ENCODE assay signal across 19 cellular contexts in genomic region chr5:1506242-1507015, GRCh38. TPM values are rescaled to one million over a fixed set of nuclear protein-coding genes. Genes with fewer than 3 reads are reported as not detected.
DNase-seq lines count a peak whose midpoint lies in the region; ATAC-seq, FAIRE-seq and TF ChIP-seq lines count a peak whose summit lies in the region.
"Had no signal": no experiment of that assay in that cellular context is flagged by ENCODE, and none has a peak within 500 bp of the region (broad histone marks: within the 10 kb centered on the region; RNA-seq: fewer than 3 reads in every experiment).

No MANE protein-coding gene starts in this region.

- FAIRE-seq in GM12878 (lab: Jason Lieb, UNC), result no peak

- no peaks in the 10 kb centered on the region; the same call in 1 of the 2 replicates for H4K20me1 ChIP-seq in GM12878 (ENCODE audit: control insufficient read depth, insufficient read depth)

- no peaks in the 10 kb centered on the region for H3K27me3 Mint-ChIP-seq in stimulated activated memory B cell treated with anti-CD40 and anti-IgM and Interleukin-4, amounts not matched to agents 10 μg/mL and 1 μg/mL and 100 μg/mL, for 72 hours
- H3K27me3 Mint-ChIP-seq: activated naive CD8-positive, alpha-beta T cell treated with anti-CD3 and anti-CD28 coated beads, Interleukin-2, amount 10 ng/mL, durations not matched to agents 7 days and 5 days had no signal

- H3K36me3 ChIP-seq in GM12878 (ENCODE audit: control insufficient read depth in 2 of 2, insufficient read depth in 2 of 2, low read length in 1 of 2), result peaks cover 6 to 36% of the 10 kb centered on the region in 2 experiments; a peak in 3 of 4 replicates
- H3K36me3 ChIP-seq: SJCRH30, transverse colon had no signal

- H3K4me3 Mint-ChIP-seq in stimulated activated memory B cell treated with anti-CD40 and anti-IgM and Interleukin-4, amounts not matched to agents 10 μg/mL and 1 μg/mL and 100 μg/mL, for 72 hours, result no peak overlapping the region
- H3K4me3 Mint-ChIP-seq: activated naive CD8-positive, alpha-beta T cell treated with anti-CD3 and anti-CD28 coated beads, Interleukin-2, amount 10 ng/mL, durations not matched to agents 7 days and 5 days; activated T-helper 1 cell treated with anti-CD3 and anti-CD28 coated beads, Interleukin-12 subunit alpha, Interleukin-12 subunit beta, Interleukin-2, Interleukin-4 antibody, amounts not matched to agents 30 ng/mL and 10 ng/mL and 1 ng/mL, durations not matched to agents 14 hours and 24 hours and 36 hours had no signal

- POLR2A ChIA-PET in GM12878 (lab: Charles Lee), result interaction anchor here (0.7 kb wide), 1 partner anchor 15 kb away, joined by 7 read pairs; no protein-coding TSS in a partner anchor

- no peaks in the 10 kb centered on the region for H3K9me3 ChIP-seq in GM12878 (replicated peaks; ENCODE audit: control insufficient read depth, insufficient read depth, low read length)
- H3K9me3 ChIP-seq: esophagus squamous epithelium, SJCRH30, transverse colon had no signal

- no peaks in the 10 kb centered on the region for H3K9me3 Mint-ChIP-seq in stimulated activated memory B cell treated with anti-CD40 and anti-IgM and Interleukin-4, amounts not matched to agents 10 μg/mL and 1 μg/mL and 100 μg/mL, for 72 hours
- H3K9me3 Mint-ChIP-seq: activated naive CD8-positive, alpha-beta T cell treated with anti-CD3 and anti-CD28 coated beads, Interleukin-2, amount 10 ng/mL, durations not matched to agents 7 days and 5 days; activated T-helper 1 cell treated with anti-CD3 and anti-CD28 coated beads, Interleukin-12 subunit alpha, Interleukin-12 subunit beta, Interleukin-2, Interleukin-4 antibody, amounts not matched to agents 30 ng/mL and 10 ng/mL and 1 ng/mL, durations not matched to agents 14 hours and 24 hours and 36 hours had no signal

- peaks cover 50% of the 10 kb centered on the region for H3K36me3 Mint-ChIP-seq in stimulated activated memory B cell treated with anti-CD40 and anti-IgM and Interleukin-4, amounts not matched to agents 10 μg/mL and 1 μg/mL and 100 μg/mL, for 72 hours
- H3K36me3 Mint-ChIP-seq: activated naive CD8-positive, alpha-beta T cell treated with anti-CD3 and anti-CD28 coated beads, Interleukin-2, amount 10 ng/mL, durations not matched to agents 7 days and 5 days had no signal

- peaks cover 63% of the 10 kb centered on the region for H3K79me2 ChIP-seq in GM12878 (ENCODE audit: control insufficient read depth, insufficient read depth, low read length)

- no peak for TF ChIP-seq RAD21 in GM12878 (IDR thresholded peaks at IDR 0.05; ENCODE audit: insufficient read depth, low read depth, low read length)

- SMC1A ChIA-PET in GM12878 (lab: Charles Lee; ENCODE audit: uncharacterized antibody, unreplicated experiment), result interaction anchor here (1.7 kb wide), 1 partner anchor 139 kb away, joined by 3 read pairs; no protein-coding TSS in a partner anchor

- H3K4me2 ChIP-seq in GM12878 (ENCODE audit: control insufficient read depth, insufficient read depth), result 0 out of 2 replicates have a peak overlapping the region, but pooled peaks have one; percentile 25

- DNase-seq in Right ventricle myocardium inferior (ENCODE audit: missing footprints) (peak; percentile 37), left cardiac atrium (no peak), GM12878 (ENCODE audit: low read depth, low spot score) (no peak), medulla oblongata (ENCODE audit: extremely low spot score) (peak; percentile 35), amniotic stem cell (lab: John Stamatoyannopoulos, UW) (no peak), NCI-H345 (lab: John Stamatoyannopoulos, UW) (no peak)
- DNase-seq: activated naive CD8-positive, alpha-beta T cell treated with anti-CD3 and anti-CD28 coated beads, Interleukin-2, amount 10 ng/mL, durations not matched to agents 7 days and 5 days; DMS153; effector CD4-positive, alpha-beta T cell; esophagus squamous epithelium; mammary epithelial cell; retina; SJCRH30; stimulated activated CD4-positive, alpha-beta T cell treated with anti-CD3 and anti-CD28 coated beads, Interleukin-15, amount 100 ng/mL, for 24 hours; stimulated activated naive CD8-positive, alpha-beta T cell treated with anti-CD3 and anti-CD28 coated beads, Interleukin-15, Interleukin-2, amounts not matched to agents 100 U/mL and 50 U/mL, for 24 hours; transverse colon had no signal

- WGBS in GM12878 (ENCODE audit: insufficient coverage, insufficient replicate concordance, low lambda C conversion rate, missing lambda C conversion rate), result 83% methylated on average over 20 of the region's 20 CpGs

- RAD21 ChIA-PET in GM12878 (lab: Charles Lee; ENCODE audit: unreplicated experiment), result interaction anchor here (0.6 to 1.0 kb wide), 3 partner anchors 26 to 88 kb away, joined by 3 to 5 read pairs (median 4); no protein-coding TSS in a partner anchor

- ATAC-seq in Right ventricle myocardium inferior, result no peak
- no peak for ATAC-seq in left cardiac atrium
- no peak for ATAC-seq in GM12878
- ATAC-seq in stimulated activated memory B cell treated with anti-CD40 and anti-IgM and Interleukin-4, amounts not matched to agents 10 μg/mL and 1 μg/mL and 100 μg/mL, for 72 hours, result no peak
- no peak for ATAC-seq in GM18909 (IDR thresholded peaks at IDR 0.05; ENCODE audit: poor library complexity, unreplicated experiment)
- ATAC-seq: stimulated activated naive CD8-positive, alpha-beta T cell treated with anti-CD3 and anti-CD28 coated beads, Interleukin-15, Interleukin-2, amounts not matched to agents 100 U/mL and 50 U/mL, for 24 hours had no signal

- no peak overlapping the region for H3K4me3 ChIP-seq in GM12878
- H3K4me3 ChIP-seq: esophagus squamous epithelium, SJCRH30, transverse colon had no signal

- in situ Hi-C loops in GM12878 (cut with MboI), result no loop called here

- no TSS peak for BruUV-seq in GM12878 (replicated peaks; lab: Mats Ljungman, UMichigan)

- TF ChIP-seq CTCF in GM12878 (IDR thresholded peaks at IDR 0.05 in 2 of 3, conservative IDR thresholded peaks at IDR 0.05 in 1 of 3; ENCODE audit: control insufficient read depth in 2 of 3, extremely low read depth in 1 of 3, insufficient read depth in 1 of 3, low read depth in 3 of 3, low read length in 3 of 3), result no peak

- TF ChIP-seq POLR2A in GM12878 (IDR thresholded peaks at IDR 0.05; ENCODE audit: low read depth, low read length), result peak; percentile 35

- H3K27ac ChIP-seq in GM12878 (ENCODE audit: control insufficient read depth, insufficient read depth), result no peak overlapping the region
- H3K27ac ChIP-seq: esophagus squamous epithelium, SJCRH30, transverse colon had no signal

- CTCF ChIA-PET in GM12878 (lab: Yijun Ruan, JAX), result no interaction called here

- H3K4me1 Mint-ChIP-seq in stimulated activated memory B cell treated with anti-CD40 and anti-IgM and Interleukin-4, amounts not matched to agents 10 μg/mL and 1 μg/mL and 100 μg/mL, for 72 hours, result peaks cover 85% of the 10 kb centered on the region

- no peak for TF ChIP-seq EP300 in GM12878 (IDR thresholded peaks at IDR 0.05; ENCODE audit: borderline replicate concordance in 1 of 2, control insufficient read depth in 1 of 2, low read depth in 2 of 2, low read length in 2 of 2)

- H3K4me1 ChIP-seq in GM12878 (ENCODE audit: control insufficient read depth, insufficient read depth, low read length), result peaks cover 51% of the 10 kb centered on the region
- H3K4me1 ChIP-seq: SJCRH30 had no signal

- intact Hi-C loops in Right ventricle myocardium inferior (cut with DNase I) (no loop called here), left cardiac atrium (cut with DNase I) (no loop called here), GM12878 (cut with micrococcal nuclease; ENCODE audit: unreplicated experiment) (no loop called here)

- H2AFZ ChIP-seq in GM12878 (ENCODE audit: control insufficient read depth, low read depth, low read length), result no peak overlapping the region

- H3K27ac Mint-ChIP-seq in stimulated activated memory B cell treated with anti-CD40 and anti-IgM and Interleukin-4, amounts not matched to agents 10 μg/mL and 1 μg/mL and 100 μg/mL, for 72 hours, result peak overlapping the region; percentile 94
- H3K27ac Mint-ChIP-seq: activated naive CD8-positive, alpha-beta T cell treated with anti-CD3 and anti-CD28 coated beads, Interleukin-2, amount 10 ng/mL, durations not matched to agents 7 days and 5 days; activated T-helper 1 cell treated with anti-CD3 and anti-CD28 coated beads, Interleukin-12 subunit alpha, Interleukin-12 subunit beta, Interleukin-2, Interleukin-4 antibody, amounts not matched to agents 30 ng/mL and 10 ng/mL and 1 ng/mL, durations not matched to agents 14 hours and 24 hours and 36 hours had no signal

- no peak overlapping the region for H3K9ac ChIP-seq in GM12878 (ENCODE audit: control insufficient read depth, insufficient read depth, low read length)

- no peaks in the 10 kb centered on the region for H3K27me3 ChIP-seq in GM12878 (replicated peaks in 1 of 2; ENCODE audit: control insufficient read depth in 2 of 2, insufficient read depth in 2 of 2, low read length in 1 of 2)
- H3K27me3 ChIP-seq: esophagus squamous epithelium, SJCRH30, transverse colon had no signal

TF ChIP-seq in GM12878, 131 proteins besides CTCF, POLR2A, EP300 and RAD21:
- TF ChIP-seq DPF2 (IDR thresholded peaks at IDR 0.05), result no peak
- 0 out of 2 replicates have a peak, but pooled peaks have one; percentile 28 for TF ChIP-seq PAX5 (IDR thresholded peaks at IDR 0.05; ENCODE audit: borderline replicate concordance, low read depth, low read length)

RNA-seq across cellular contexts. Expression of gene LPCAT1, which starts 17.3 kb away (rescaled TPM):
- total RNA-seq in Right ventricle myocardium inferior, result 13.4 TPM
- 10 to 100 TPM; 17.5 to 22.7 TPM for total RNA-seq in left cardiac atrium
- total RNA-seq in GM12878 (2013; cell fraction: nucleolus; rRNA removed), result 365 and 373 TPM in 2 replicates
- total RNA-seq in GM12878 (2014; rRNA removed), result 67.6 and 74.7 TPM in 2 replicates
- 58.9 and 59.4 TPM in 2 replicates for total RNA-seq in GM12878 (2014; rRNA removed; fragmentation: Illumina TruSeq; extraction: Trizol)
- 109 TPM in 2 replicates for total RNA-seq in GM12878 (2021)
- 26.1 TPM for polyA plus RNA-seq in GM12878 (2011; ENCODE audit: low read depth)
- polyA plus RNA-seq in GM12878 (2011; rRNA removed), result 63.6 and 70.6 TPM in 2 replicates
- 70.3 and 92.5 TPM in 2 replicates for polyA plus RNA-seq in GM12878 (2011; cell fraction: cytosol; rRNA removed)
- polyA plus RNA-seq in GM12878 (2011; cell fraction: nucleus; rRNA removed), result 197 and 246 TPM in 2 replicates
- 41.3 and 58.7 TPM in 2 replicates for polyA plus RNA-seq in GM12878 (2012)
- 84.5 and 93.5 TPM in 2 replicates for polyA plus RNA-seq in GM12878 (2014; fragmentation: Illumina TruSeq; extraction: Trizol)
- polyA plus RNA-seq in GM12878 (2014; fragmentation: Nextera tagmentation; extraction: Ambion mirVana), result 1 to 10 TPM; 2.3 to 7.0 TPM
- 94.1 and 94.8 TPM in 2 replicates for polyA plus RNA-seq in GM12878 (2014; rRNA removed)
- 10 to 100 TPM; 60.2 to 82.4 TPM for polyA plus RNA-seq in GM12878 (2016; fragmentation: Nextera tagmentation; extraction: Ambion mirVana)
- 43.1 and 54.4 TPM in 2 replicates for polyA minus RNA-seq in GM12878 (2011; rRNA and poly(A)+ RNA removed)
- polyA minus RNA-seq in GM12878 (2011; cell fraction: cytosol; rRNA and poly(A)+ RNA removed), result 25.0 and 34.6 TPM in 2 replicates
- polyA minus RNA-seq in GM12878 (2011; cell fraction: nucleus; rRNA and poly(A)+ RNA removed), result 71.8 and 93.6 TPM in 2 replicates

Comparison
In these comparisons a context has a peak if more than half of its experiments do, and no peak if none do; other contexts are left out.
1. DNase-seq: peak in Right ventricle myocardium inferior (single experiment) and medulla oblongata (single experiment); none in left cardiac atrium (single experiment), GM12878 (single experiment), amniotic stem cell (single experiment) and NCI-H345 (single experiment).